ENCODE assay signal across 16 cellular contexts in genomic region chr11:106234794-106235193, GRCh38.
DNase-seq lines count a peak whose midpoint lies in the region; ATAC-seq and TF ChIP-seq lines count a peak whose summit lies in the region.
"Had no signal": no experiment of that assay in that cellular context is flagged by ENCODE, and none has a peak within 500 bp of the region (broad histone marks: within the 10 kb centered on the region; RNA-seq: fewer than 3 reads in every experiment).

No MANE protein-coding gene starts in this region.

- no peaks in the 10 kb centered on the region for H3K79me2 ChIP-seq in DOHH2 (ENCODE audit: control insufficient read depth, low read length)

- H3K27ac Mint-ChIP-seq in progenitor cell of endocrine pancreas, result peak overlapping the region; percentile 25
- H3K27ac Mint-ChIP-seq: B cell; CD14-positive monocyte; CD8-positive, alpha-beta memory T cell had no signal

- WGBS in ovary, 3 donors, result 92 to 98% (median 95%) methylated on average over 3 of the region's 3 CpGs

- ATAC-seq in GM21526 (IDR thresholded peaks at IDR 0.05; ENCODE audit: low FRiP score, unreplicated experiment) (peak; percentile 60), HG03432 (IDR thresholded peaks at IDR 0.05; ENCODE audit: unreplicated experiment) (peak; percentile 52)
- ATAC-seq: HCT116, HepG2 had no signal

- no peak for TF ChIP-seq POLR2A in ovary (IDR thresholded peaks at IDR 0.05)

- H3K4me3 ChIP-seq in DOHH2 (ENCODE audit: low read length) (no peak overlapping the region), ovary (no peak overlapping the region)
- H3K4me3 ChIP-seq: GM23248 had no signal

- no peak for DNase-seq in progenitor cell of endocrine pancreas (ENCODE audit: low spot score, unreplicated experiment)
- no peak for DNase-seq in globus pallidus (ENCODE audit: low spot score)
- no peak for DNase-seq in ovary
- DNase-seq in T-helper 9 cell, result no peak
- DNase-seq: ACHN; Caco-2; CD8-positive, alpha-beta memory T cell; GM23248 had no signal

- no peaks in the 10 kb centered on the region for H4K20me1 ChIP-seq in DOHH2 (ENCODE audit: control insufficient read depth, insufficient read depth, low read depth, low read length)

- intact Hi-C loops in ovary (cut with DNase I), result no loop called here

- no peak overlapping the region for H3K4me3 Mint-ChIP-seq in progenitor cell of endocrine pancreas (ENCODE audit: low read depth)
- H3K4me3 Mint-ChIP-seq: B cell; CD14-positive monocyte; CD8-positive, alpha-beta memory T cell had no signal

- 0 out of 2 replicates have a peak, but pooled peaks cover 5% of the 10 kb centered on the region for H3K9me3 ChIP-seq in DOHH2 (ENCODE audit: control insufficient read depth, insufficient read depth, low read length)
- no peaks in the 10 kb centered on the region for H3K9me3 ChIP-seq in ovary

- H3K4me1 Mint-ChIP-seq in progenitor cell of endocrine pancreas (ENCODE audit: low read depth), result peaks cover 9% of the 10 kb centered on the region
- H3K4me1 Mint-ChIP-seq: B cell; CD14-positive monocyte; CD8-positive, alpha-beta memory T cell had no signal

- H3K27me3 Mint-ChIP-seq in progenitor cell of endocrine pancreas, result no peaks in the 10 kb centered on the region
- H3K27me3 Mint-ChIP-seq: B cell; CD8-positive, alpha-beta memory T cell had no signal

- H3F3A ChIP-seq in DOHH2 (ENCODE audit: control insufficient read depth, insufficient read depth), result no peaks in the 10 kb centered on the region

- TF ChIP-seq CTCF in DOHH2 (IDR thresholded peaks at IDR 0.05; ENCODE audit: low read depth, low read length, poor library complexity, severe bottlenecking), result no peak
- TF ChIP-seq CTCF in progenitor cell of endocrine pancreas (IDR thresholded peaks at IDR 0.05; ENCODE audit: unreplicated experiment), result no peak
- no peak for TF ChIP-seq CTCF in ovary (IDR thresholded peaks at IDR 0.05)

- H3K27me3 ChIP-seq in DOHH2 (ENCODE audit: control insufficient read depth, low read length) (no peaks in the 10 kb centered on the region), ovary (peaks cover 2% of the 10 kb centered on the region)

- H3K36me3 Mint-ChIP-seq in progenitor cell of endocrine pancreas (ENCODE audit: insufficient read depth), result peaks cover 18% of the 10 kb centered on the region
- H3K36me3 Mint-ChIP-seq: CD14-positive monocyte; CD8-positive, alpha-beta memory T cell had no signal

- H3K27ac ChIP-seq in DOHH2 (ENCODE audit: low read depth, low read length) (peak overlapping the region; percentile 49), ovary (no peak overlapping the region)
- H3K27ac ChIP-seq: GM23248, KMS-11 had no signal

- H3K36me3 ChIP-seq in DOHH2 (ENCODE audit: control insufficient read depth, low read length) (no peaks in the 10 kb centered on the region), ovary (no peaks in the 10 kb centered on the region)

- H3K9me3 Mint-ChIP-seq in progenitor cell of endocrine pancreas (ENCODE audit: low read depth), result peaks cover 31% of the 10 kb centered on the region

- no peak for TF ChIP-seq EP300 in ovary (IDR thresholded peaks at IDR 0.05)

- H3K9me2 ChIP-seq in DOHH2 (replicated peaks; ENCODE audit: control insufficient read depth, low read length), result no peaks in the 10 kb centered on the region

- H3K4me1 ChIP-seq in DOHH2 (ENCODE audit: control insufficient read depth, low read length), result peaks cover 5% of the 10 kb centered on the region; the same call in 1 of the 2 replicates
- no peaks in the 10 kb centered on the region for H3K4me1 ChIP-seq in ovary (ENCODE audit: insufficient read depth)

- no peak overlapping the region for H3K4me2 ChIP-seq in DOHH2 (ENCODE audit: low read length)
- H3K4me2 ChIP-seq: KMS-11 had no signal
